In genomic region chr11:24739637-24740036, GRCh38 we compare ENCODE assay signal across 28 cellular contexts.
DNase-seq lines count a peak whose midpoint lies in the region; ATAC-seq, FAIRE-seq and TF ChIP-seq lines count a peak whose summit lies in the region.
"Had no signal": no experiment of that assay in that cellular context is flagged by ENCODE, and none has a peak within 500 bp of the region (broad histone marks: within the 10 kb centered on the region; RNA-seq: fewer than 3 reads in every experiment).

No MANE protein-coding gene starts in this region.

- no peaks in the 10 kb centered on the region for H3F3A ChIP-seq in neural progenitor cell (ENCODE audit: low read depth)

- H3K4me3 Mint-ChIP-seq in neural progenitor cell, result no peak overlapping the region
- H3K4me3 Mint-ChIP-seq: B cell; CD4-positive, alpha-beta T cell; CD8-positive, alpha-beta T cell had no signal

- H3K9me3 ChIP-seq in liver (ENCODE audit: control insufficient read depth in 4 of 4, low read length in 3 of 4) (no peaks in the 10 kb centered on the region), HepG2 (ENCODE audit: low read length) (no peaks in the 10 kb centered on the region), SJCRH30 (replicated peaks) (no peaks in the 10 kb centered on the region), neural progenitor cell (ENCODE audit: low read depth) (no peaks in the 10 kb centered on the region)
- H3K9me3 ChIP-seq: A549; BLaER1 treated with 17β-estradiol and CSF1 and Interleukin-3, amounts not matched to agents 10 nM and 100 nM; Caco-2 had no signal

- ATAC-seq in HepG2 (no peak), left lobe of liver (peak; percentile 98)
- ATAC-seq: A549; CD8-positive, alpha-beta T cell; GM12878 had no signal

- TF ChIP-seq RAD21 in liver (IDR thresholded peaks at IDR 0.05) (peak; percentile 26 to 48), HepG2 (CRISPR knock-in tag; IDR thresholded peaks at IDR 0.05) (no peak)

- H3K4me1 ChIP-seq in liver (ENCODE audit: control insufficient read depth in 4 of 4, insufficient read depth in 4 of 4, low read length in 3 of 4) (peaks cover 0 to 13% (median 2%) of the 10 kb centered on the region in 4 donors), HepG2 (ENCODE audit: insufficient read depth, low read length) (no peaks in the 10 kb centered on the region), SJCRH30 (peaks cover 20% of the 10 kb centered on the region), neural progenitor cell (no peaks in the 10 kb centered on the region)
- H3K4me1 ChIP-seq: A549, Caco-2 had no signal

- H3K9ac ChIP-seq in liver (ENCODE audit: low read depth in 1 of 2, low read length in 2 of 2) (no peak overlapping the region), HepG2 (ENCODE audit: insufficient read depth, low read depth, low read length) (no peak overlapping the region), neural progenitor cell (no peak overlapping the region)
- H3K9ac ChIP-seq: BLaER1 treated with 17β-estradiol and CSF1 and Interleukin-3, amounts not matched to agents 10 nM and 100 nM had no signal

- intact Hi-C loops in HepG2 (cut with micrococcal nuclease; ENCODE audit: unreplicated experiment), result no loop called here

- POLR2A ChIA-PET in HepG2 (lab: Yijun Ruan, JAX), result no interaction called here

- no TSS peak for BruUV-seq in HepG2 (replicated peaks; lab: Mats Ljungman, UMichigan)

- H3K4me3 ChIP-seq in liver (ENCODE audit: low read depth in 1 of 3, low read length in 3 of 3) (no peak overlapping the region), HepG2 (replicated peaks in 1 of 3; ENCODE audit: insufficient read depth in 1 of 3, low read depth in 2 of 3, low read length in 3 of 3) (no peak overlapping the region), SJCRH30 (no peak overlapping the region), neural progenitor cell (no peak overlapping the region)
- H3K4me3 ChIP-seq: A549; BLaER1 treated with 17β-estradiol and CSF1 and Interleukin-3, amounts not matched to agents 10 nM and 100 nM; GM12878 had no signal

- H3K27ac ChIP-seq in liver (ENCODE audit: low read depth in 1 of 2, low read length in 2 of 2) (peak overlapping the region; percentile 29 to 50), HepG2 (ENCODE audit: extremely low read length, insufficient read depth, low read length) (no peak overlapping the region), SJCRH30 (peak overlapping the region; percentile 24), neural progenitor cell (no peak overlapping the region)
- H3K27ac ChIP-seq: 22Rv1; A549; BLaER1 treated with 17β-estradiol and CSF1 and Interleukin-3, amounts not matched to agents 10 nM and 100 nM; C4-2B had no signal

- no peaks in the 10 kb centered on the region for H3K9me3 Mint-ChIP-seq in neural progenitor cell

- H3K27ac Mint-ChIP-seq in neural progenitor cell, result no peak overlapping the region
- H3K27ac Mint-ChIP-seq: B cell; CD4-positive, alpha-beta T cell; CD8-positive, alpha-beta T cell had no signal

- peaks cover 2% of the 10 kb centered on the region for H3K27me3 Mint-ChIP-seq in neural progenitor cell (ENCODE audit: insufficient read depth, low read depth)
- H3K27me3 Mint-ChIP-seq: B cell; CD4-positive, alpha-beta T cell had no signal

- no peak for FAIRE-seq in HepG2 (lab: Jason Lieb, UNC)
- FAIRE-seq: A549, D721Med, GM12878, GM12892, GM18507 had no signal

- H3K27me3 ChIP-seq in liver (ENCODE audit: control insufficient read depth in 4 of 4, insufficient read depth in 4 of 4, low read length in 3 of 4) (no peaks in the 10 kb centered on the region), HepG2 (ENCODE audit: control insufficient read depth in 1 of 2, insufficient read depth in 2 of 2, low read length in 2 of 2) (no peaks in the 10 kb centered on the region), SJCRH30 (no peaks in the 10 kb centered on the region), neural progenitor cell (no peaks in the 10 kb centered on the region)
- H3K27me3 ChIP-seq: BLaER1 treated with 17β-estradiol and CSF1 and Interleukin-3, amounts not matched to agents 10 nM and 100 nM had no signal

- WGBS in liver, result 34% methylated on average over 4 of the region's 4 CpGs
- WGBS in HepG2 (ENCODE audit: low lambda C conversion rate), result 15% methylated on average over 4 of the region's 4 CpGs

- H2AFZ ChIP-seq in HepG2 (ENCODE audit: low read length) (no peak overlapping the region), neural progenitor cell (replicated peaks) (peak overlapping the region; percentile 68)

- H3K4me2 ChIP-seq in HepG2 (ENCODE audit: low read depth, low read length) (no peak overlapping the region), neural progenitor cell (no peak overlapping the region)
- H3K4me2 ChIP-seq: A549 had no signal

- H4K20me1 ChIP-seq in HepG2 (ENCODE audit: insufficient read depth, low read length), result no peaks in the 10 kb centered on the region
- no peaks in the 10 kb centered on the region for H4K20me1 ChIP-seq in neural progenitor cell (ENCODE audit: low read depth)
- H4K20me1 ChIP-seq: BLaER1 treated with 17β-estradiol and CSF1 and Interleukin-3, amounts not matched to agents 10 nM and 100 nM had no signal

- in situ Hi-C loops in HepG2 (cut with HindIII; ENCODE audit: extremely low pct_ligation_motif_present, low pct_unique_long_range_greater_than_20kb), result no loop called here

- no peaks in the 10 kb centered on the region for H3K36me3 Mint-ChIP-seq in neural progenitor cell
- H3K36me3 Mint-ChIP-seq: CD8-positive, alpha-beta T cell had no signal

- H3K36me3 ChIP-seq in liver (ENCODE audit: control insufficient read depth in 4 of 4, insufficient read depth in 3 of 4, low read depth in 1 of 4, low read length in 3 of 4) (no peaks in the 10 kb centered on the region), HepG2 (replicated peaks in 1 of 2; ENCODE audit: control insufficient read depth in 1 of 2, insufficient read depth in 2 of 2, low read length in 2 of 2) (no peaks in the 10 kb centered on the region), SJCRH30 (no peaks in the 10 kb centered on the region), neural progenitor cell (no peaks in the 10 kb centered on the region)
- H3K36me3 ChIP-seq: BLaER1 treated with 17β-estradiol and CSF1 and Interleukin-3, amounts not matched to agents 10 nM and 100 nM had no signal

- TF ChIP-seq CTCF in liver (IDR thresholded peaks at IDR 0.05; ENCODE audit: low read depth, low read length, missing input control), result no peak
- no peak for TF ChIP-seq CTCF in HepG2 (CRISPR knock-in tag; IDR thresholded peaks at IDR 0.05)
- TF ChIP-seq CTCF in neural progenitor cell (IDR thresholded peaks at IDR 0.05), result no peak

- CTCF ChIA-PET in HepG2 (lab: Yijun Ruan, JAX; ENCODE audit: low intra/inter-chr PET ratio, low total read pairs), result no interaction called here

- DNase-seq in HepG2 (ENCODE audit: low spot score), result no peak
- DNase-seq in SJCRH30, result peak; percentile 9 to 38
- peak; percentile 53 for DNase-seq in left lobe of liver (ENCODE audit: low spot score)
- DNase-seq in neural progenitor cell (ENCODE audit: low spot score), result no peak
- no peak for DNase-seq in HCEC 1CT
- DNase-seq in dedifferentiated amniotic fluid mesenchymal stem cell (ENCODE audit: extremely low spot score), result no peak
- DNase-seq in NCI-H446 (lab: John Stamatoyannopoulos, UW), result no peak
- DNase-seq: AML-193; Caco-2; Calu3; CD4-positive, alpha-beta T cell; CD8-positive, alpha-beta T cell; DMS 273 treated with DMSO at 0.1 percent for 48 hours; DMS153; DMS53; DMS79; EL; GDM1 had no signal

- TF ChIP-seq POLR2A in HepG2 (IDR thresholded peaks at IDR 0.05; ENCODE audit: insufficient read depth in 1 of 2, low read depth in 2 of 2, low read length in 2 of 2), result no peak

- H3K79me2 ChIP-seq in HepG2 (ENCODE audit: insufficient read depth, low read length) (no peaks in the 10 kb centered on the region), neural progenitor cell (ENCODE audit: low read depth) (no peaks in the 10 kb centered on the region)

- H3K4me1 Mint-ChIP-seq in neural progenitor cell, result no peaks in the 10 kb centered on the region

- no peak for TF ChIP-seq EP300 in HepG2 (IDR thresholded peaks at IDR 0.05; ENCODE audit: low read depth in 2 of 2, low read length in 2 of 2)
- no peak for TF ChIP-seq EP300 in HepG2 (CRISPR knock-in tag; IDR thresholded peaks at IDR 0.05; ENCODE audit: borderline replicate concordance)

TF ChIP-seq in liver, 16 proteins besides CTCF, POLR2A, EP300 and RAD21 (continues in another document):
- TF ChIP-seq RXRA (IDR thresholded peaks at IDR 0.05), result peak; percentile 27 to 69
- peak; percentile 39 for TF ChIP-seq YY1 (IDR thresholded peaks at IDR 0.05)
- no peak for TF ChIP-seq HNF4G (IDR thresholded peaks at IDR 0.05)

TF ChIP-seq in HepG2, 621 proteins besides CTCF, POLR2A, EP300 and RAD21 (continues in another document):
- TF ChIP-seq ZNF816 (CRISPR knock-in tag; IDR thresholded peaks at IDR 0.05; ENCODE audit: borderline replicate concordance) (no peak), CEBPB (IDR thresholded peaks at IDR 0.05; ENCODE audit: borderline replicate concordance, low read depth, low read length) (no peak), HMG20A (CRISPR knock-in tag; IDR thresholded peaks at IDR 0.05; ENCODE audit: borderline replicate concordance) (no peak), ZNF124 (CRISPR knock-in tag; IDR thresholded peaks at IDR 0.05) (no peak), PRMT3 (CRISPR knock-in tag; IDR thresholded peaks at IDR 0.05; ENCODE audit: borderline replicate concordance, low read depth) (no peak), NFE2L1 (CRISPR knock-in tag; IDR thresholded peaks at IDR 0.05; ENCODE audit: borderline replicate concordance) (no peak), ZSCAN20 (CRISPR knock-in tag; IDR thresholded peaks at IDR 0.05; ENCODE audit: borderline replicate concordance) (no peak), ZNF121 (CRISPR knock-in tag; IDR thresholded peaks at IDR 0.05) (no peak), ZNF766 (CRISPR knock-in tag; IDR thresholded peaks at IDR 0.05; ENCODE audit: borderline replicate concordance) (no peak)
- TF ChIP-seq, protein P1, sequence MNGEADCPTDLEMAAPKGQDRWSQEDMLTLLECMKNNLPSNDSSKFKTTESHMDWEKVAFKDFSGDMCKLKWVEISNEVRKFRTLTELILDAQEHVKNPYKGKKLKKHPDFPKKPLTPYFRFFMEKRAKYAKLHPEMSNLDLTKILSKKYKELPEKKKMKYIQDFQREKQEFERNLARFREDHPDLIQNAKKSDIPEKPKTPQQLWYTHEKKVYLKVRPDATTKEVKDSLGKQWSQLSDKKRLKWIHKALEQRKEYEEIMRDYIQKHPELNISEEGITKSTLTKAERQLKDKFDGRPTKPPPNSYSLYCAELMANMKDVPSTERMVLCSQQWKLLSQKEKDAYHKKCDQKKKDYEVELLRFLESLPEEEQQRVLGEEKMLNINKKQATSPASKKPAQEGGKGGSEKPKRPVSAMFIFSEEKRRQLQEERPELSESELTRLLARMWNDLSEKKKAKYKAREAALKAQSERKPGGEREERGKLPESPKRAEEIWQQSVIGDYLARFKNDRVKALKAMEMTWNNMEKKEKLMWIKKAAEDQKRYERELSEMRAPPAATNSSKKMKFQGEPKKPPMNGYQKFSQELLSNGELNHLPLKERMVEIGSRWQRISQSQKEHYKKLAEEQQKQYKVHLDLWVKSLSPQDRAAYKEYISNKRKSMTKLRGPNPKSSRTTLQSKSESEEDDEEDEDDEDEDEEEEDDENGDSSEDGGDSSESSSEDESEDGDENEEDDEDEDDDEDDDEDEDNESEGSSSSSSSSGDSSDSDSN (CRISPR knock-in tag; IDR thresholded peaks at IDR 0.05), result no peak

Comparison
In these comparisons a context has a peak if more than half of its experiments do, and no peak if none do; other contexts are left out.
1. H3K27ac ChIP-seq: peak in liver (2 of 2) and SJCRH30 (single experiment); none in HepG2 (single experiment) and neural progenitor cell (single experiment).
2. DNase-seq: peak in SJCRH30 (2 of 2) and left lobe of liver (single experiment); none in HepG2 (single experiment), neural progenitor cell (single experiment), HCEC 1CT (single experiment), dedifferentiated amniotic fluid mesenchymal stem cell (single experiment) and NCI-H446 (0 of 2).